In the genomic region with DNA sequence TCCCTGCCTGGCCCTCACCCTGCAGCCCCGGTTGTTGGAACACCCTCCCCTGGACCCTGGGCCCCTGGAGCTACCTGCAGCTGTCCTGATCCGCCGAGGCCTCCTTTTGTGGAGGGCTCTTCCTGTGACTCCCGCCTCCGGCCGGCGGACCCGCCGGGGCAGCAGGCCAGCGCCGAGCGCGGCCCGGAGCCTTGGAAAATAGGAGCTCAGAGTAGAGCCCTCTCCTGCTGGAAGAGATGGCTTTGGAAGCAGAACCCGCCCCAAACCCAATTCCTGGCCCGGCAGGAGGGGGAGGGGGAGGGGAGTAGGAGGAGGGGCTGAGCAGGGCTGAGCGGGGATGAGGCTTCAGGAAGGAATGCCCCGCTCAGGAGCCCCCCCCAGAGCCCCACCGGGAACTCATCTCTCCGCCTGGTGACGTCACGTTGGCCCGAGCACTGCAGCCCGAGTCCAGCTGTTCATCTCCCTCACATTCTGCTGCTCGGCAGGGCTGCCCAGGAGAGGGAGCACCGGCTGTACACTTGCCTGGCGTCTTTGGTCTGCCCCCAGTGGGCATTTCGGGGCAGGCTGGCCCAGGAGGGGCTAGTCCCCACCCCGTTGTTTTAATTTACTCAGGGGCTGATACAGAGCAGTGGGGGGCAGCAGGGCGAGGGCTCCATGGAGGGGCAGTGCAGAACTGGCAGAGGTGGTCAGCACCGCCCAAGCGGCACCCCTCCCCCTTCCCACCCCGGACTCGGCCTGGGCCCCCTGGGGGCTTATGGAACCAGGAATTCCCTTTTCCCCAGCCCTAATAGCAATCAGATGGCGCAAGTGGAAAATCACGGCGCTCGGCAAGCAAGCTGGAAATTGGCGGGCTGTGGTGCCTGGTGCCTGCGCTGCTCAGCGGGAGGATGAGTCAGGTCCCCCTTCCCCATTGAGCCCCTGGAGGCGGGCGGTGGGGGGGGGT, we compare ENCODE assay signal across 8 cellular contexts. TPM values are rescaled to one million over a fixed set of nuclear protein-coding genes. Genes with fewer than 3 reads are reported as not detected.
DNase-seq lines count a peak whose midpoint lies in the region; ATAC-seq and TF ChIP-seq lines count a peak whose summit lies in the region.

A gene with protein sequence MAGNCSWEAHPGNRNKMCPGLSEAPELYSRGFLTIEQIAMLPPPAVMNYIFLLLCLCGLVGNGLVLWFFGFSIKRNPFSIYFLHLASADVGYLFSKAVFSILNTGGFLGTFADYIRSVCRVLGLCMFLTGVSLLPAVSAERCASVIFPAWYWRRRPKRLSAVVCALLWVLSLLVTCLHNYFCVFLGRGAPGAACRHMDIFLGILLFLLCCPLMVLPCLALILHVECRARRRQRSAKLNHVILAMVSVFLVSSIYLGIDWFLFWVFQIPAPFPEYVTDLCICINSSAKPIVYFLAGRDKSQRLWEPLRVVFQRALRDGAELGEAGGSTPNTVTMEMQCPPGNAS (minus strand): TSS at position 238 of the 943 bp plus-strand sequence. CDS start 3,345 bp downstream, outside the sequence.

- H3K27me3 Mint-ChIP-seq in activated T-cell treated with anti-CD3 and anti-CD28 coated beads, Interleukin-2, amount 50 U/mL, for 4 hours (ENCODE audit: low read depth), result peaks cover 41% of the 10 kb centered on the region

- no peak for TF ChIP-seq EP300 in esophagus muscularis mucosa (IDR thresholded peaks at IDR 0.05)

- ATAC-seq in GM19397 (IDR thresholded peaks at IDR 0.05; ENCODE audit: unreplicated experiment) (no peak), GM21423 (IDR thresholded peaks at IDR 0.05; ENCODE audit: unreplicated experiment) (no peak)
- ATAC-seq in activated T-cell treated with anti-CD3 and anti-CD28 coated beads, Interleukin-2, amount 50 U/mL, for 4 hours, result no peak

- no peak within 1 kb of the TSS for H3K4me3 Mint-ChIP-seq in activated T-cell treated with anti-CD3 and anti-CD28 coated beads, Interleukin-2, amount 50 U/mL, for 4 hours

- H3K9me3 Mint-ChIP-seq in activated T-cell treated with anti-CD3 and anti-CD28 coated beads, Interleukin-2, amount 50 U/mL, for 4 hours, result no peaks in the 10 kb centered on the region

- H3K36me3 ChIP-seq in esophagus muscularis mucosa (peaks cover 0 to 9% (median 1%) of the 10 kb centered on the region in 4 donors), muscle layer of duodenum (ENCODE audit: control insufficient read depth in 1 of 2, insufficient read depth in 2 of 2, low read length in 2 of 2) (peaks cover 0 to 4% of the 10 kb centered on the region in 2 donors)

- H3K4me1 Mint-ChIP-seq in activated T-cell treated with anti-CD3 and anti-CD28 coated beads, Interleukin-2, amount 50 U/mL, for 4 hours (ENCODE audit: low read depth), result no peaks in the 10 kb centered on the region

- TF ChIP-seq CTCF in AG09309 (IDR thresholded peaks at IDR 0.05; ENCODE audit: control insufficient read depth, insufficient read depth, low read depth, low read length, missing control alignments) (peak; percentile 82), esophagus muscularis mucosa (IDR thresholded peaks at IDR 0.05) (peak; percentile 65 to 76 (median 74))

- 1% methylated on average over 16 of the region's 43 CpGs for WGBS in esophagus muscularis mucosa

- intact Hi-C loops in esophagus muscularis mucosa (cut with DNase I), result loop anchor here (2.0 kb wide), 1 partner anchor 36 kb away; a partner anchor contains a TSS

- DNase-seq in AG09309 (ENCODE audit: low read depth) (peak; percentile 64), M059J (ENCODE audit: low read depth) (peak; percentile 24), esophagus muscularis mucosa (ENCODE audit: extremely low spot score) (peak; percentile 98), pons (ENCODE audit: low spot score) (no peak)
- no peak for DNase-seq in activated T-cell treated with anti-CD3 and anti-CD28 coated beads, Interleukin-2, amount 50 U/mL, for 4 hours

- no peaks in the 10 kb centered on the region for H3K36me3 Mint-ChIP-seq in activated T-cell treated with anti-CD3 and anti-CD28 coated beads, Interleukin-2, amount 50 U/mL, for 4 hours (ENCODE audit: insufficient read depth)

- H3K27ac ChIP-seq in esophagus muscularis mucosa (replicated peaks in 1 of 4) (peak within 1 kb of the TSS; percentile 95 to 99 (median 97)), muscle layer of duodenum (ENCODE audit: low read length) (peak within 1 kb of the TSS; percentile 90)

- TF ChIP-seq POLR2A in esophagus muscularis mucosa (IDR thresholded peaks at IDR 0.05; ENCODE audit: low read depth), result peak; percentile 74

- peak within 1 kb of the TSS; percentile 69 for H3K4me3 ChIP-seq in AG09309 (ENCODE audit: control insufficient read depth, low read depth, low read length)
- H3K4me3 ChIP-seq in esophagus muscularis mucosa, result peak within 1 kb of the TSS; percentile 65 to 83 (median 72)
- H3K4me3 ChIP-seq in muscle layer of duodenum (ENCODE audit: low read depth in 1 of 2, low read length in 2 of 2), result peak within 1 kb of the TSS; percentile 77 to 93

- peaks cover 0 to 18% (median 0%) of the 10 kb centered on the region in 4 donors for H3K27me3 ChIP-seq in esophagus muscularis mucosa
- H3K27me3 ChIP-seq in muscle layer of duodenum (ENCODE audit: low read depth, low read length), result peaks cover 11% of the 10 kb centered on the region

- H3K9me3 ChIP-seq in esophagus muscularis mucosa (no peaks in the 10 kb centered on the region), muscle layer of duodenum (ENCODE audit: control insufficient read depth in 1 of 2, low read length in 2 of 2) (no peaks in the 10 kb centered on the region)

- peaks cover 43 to 75% (median 60%) of the 10 kb centered on the region in 4 donors for H3K4me1 ChIP-seq in esophagus muscularis mucosa
- H3K4me1 ChIP-seq in muscle layer of duodenum (ENCODE audit: control insufficient read depth in 1 of 2, insufficient read depth in 2 of 2, low read length in 2 of 2), result peaks cover 5 to 32% of the 10 kb centered on the region in 2 donors

RNA-seq across cellular contexts. Expression of the gene that starts here (rescaled TPM):
- 0.25 TPM in 1 of 2 replicates, not detected in the other for total RNA-seq in M059J (2014; rRNA removed; shearing (Covaris generic))
- total RNA-seq in esophagus muscularis mucosa, result 100 to 1,000 TPM in 3 of 4 donors, 10 to 100 TPM in 1; 77.9 to 206 (median 126) TPM
- under 1 TPM in 2 of 3 donors, not detected in 1; 0.10 to 0.18 TPM for total RNA-seq in activated T-cell treated with anti-CD3 and anti-CD28 coated beads, Interleukin-2, amount 50 U/mL, for 4 hours

Comparison
In these comparisons a context has a peak if more than half of its experiments do, and no peak if none do; other contexts are left out.
1. RNA of the gene that starts here (total RNA-seq): 77.9 to 206 TPM in esophagus muscularis mucosa; 0.10 to 0.18 TPM in activated T-cell treated with anti-CD3 and anti-CD28 coated beads, Interleukin-2, amount 50 U/mL, for 4 hours and 0.25 TPM in M059J; every median in the first group is over 10 times any median in the second.
2. Peak in DNase-seq in M059J; RNA of the gene not detected or under 1 TPM.
3. DNase-seq: peak in AG09309 (single experiment) and esophagus muscularis mucosa (single experiment); none in pons (single experiment) and activated T-cell treated with anti-CD3 and anti-CD28 coated beads, Interleukin-2, amount 50 U/mL, for 4 hours (single experiment).
4. Peak in every context shown above with its lines, with median percentiles within 50 percentile points of each other: H3K4me3 ChIP-seq.